Comparison of ENCODE assay signal across 8 cellular contexts in the genomic region with DNA sequence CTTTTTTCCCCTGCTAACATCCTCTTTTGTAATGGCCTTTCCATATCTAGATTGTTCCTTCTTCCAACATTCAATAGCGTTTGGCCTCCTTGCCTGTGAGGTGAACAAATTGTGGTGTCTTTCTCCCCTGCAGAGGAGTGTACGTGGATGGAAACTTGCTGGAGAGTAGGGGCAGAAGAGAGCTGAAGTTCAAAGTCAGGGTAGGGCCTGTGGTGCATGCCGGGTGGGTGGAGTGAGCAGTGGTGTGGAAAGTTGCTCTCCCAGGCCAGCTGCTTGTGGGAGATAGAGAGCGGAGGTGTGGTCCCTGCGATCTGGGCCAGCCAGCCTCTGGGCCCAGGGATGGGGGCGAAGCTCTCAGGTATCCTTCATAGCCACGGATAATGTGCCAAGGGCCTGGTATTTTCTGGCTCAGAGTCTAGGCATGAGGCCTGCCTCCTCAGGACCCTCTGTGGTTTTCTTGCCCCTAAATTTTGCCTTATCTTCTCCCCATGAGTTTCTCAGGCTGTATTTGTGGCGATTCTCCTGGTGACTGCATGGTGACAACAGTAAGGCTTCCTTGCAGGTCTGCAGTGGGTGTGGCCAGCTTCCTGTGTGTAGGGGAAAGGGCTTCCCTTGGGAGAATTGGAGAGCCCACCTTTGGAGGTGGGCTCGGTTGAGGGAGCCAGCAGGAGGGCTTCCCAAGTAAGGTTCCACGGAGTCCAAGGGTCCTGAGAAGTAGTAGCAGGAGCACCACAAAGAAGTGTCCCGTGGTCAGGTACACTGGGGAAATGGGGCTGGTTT. TPM values are rescaled to one million over a fixed set of nuclear protein-coding genes. Genes with fewer than 3 reads are reported as not detected.
A peak's percentile ranks its signal among the peaks of the same experiment; 100 is the strongest.
DNase-seq lines count a peak whose midpoint lies in the region; ATAC-seq and TF ChIP-seq lines count a peak whose summit lies in the region.

No MANE protein-coding gene starts in this region.

- peak overlapping the region; percentile 9 to 95 (median 69) for H3K27ac ChIP-seq in skin epidermis

- CTCF ChIA-PET in MCF 10A (lab: Yijun Ruan, JAX): no interaction called here

- peak; percentile 46 for DNase-seq in GM19238 (ENCODE audit: insufficient read length, low spot score)
- no peak for DNase-seq in effector CD8-positive, alpha-beta T cell (lab: John Stamatoyannopoulos, UW)
- DNase-seq in MCF 10A (ENCODE audit: unreplicated experiment): no peak
- DNase-seq in lower leg skin (ENCODE audit: low spot score in 2 of 2): no peak
- DNase-seq in effector CD4-positive, alpha-beta T cell: no peak

- peak overlapping the region; percentile 95 for H3K27ac Mint-ChIP-seq in activated T-helper 17 cell treated with anti-CD3 and anti-CD28 coated beads, Interleukin-2, amount 50 U/mL, for 72 hours
- no peak overlapping the region for H3K27ac Mint-ChIP-seq in MCF 10A (ENCODE audit: low read depth, unreplicated experiment)

- H3K9me3 Mint-ChIP-seq in activated T-helper 17 cell treated with anti-CD3 and anti-CD28 coated beads, Interleukin-2, amount 50 U/mL, for 72 hours: no peaks in the 10 kb centered on the region
- H3K9me3 Mint-ChIP-seq in MCF 10A (ENCODE audit: unreplicated experiment): no peaks in the 10 kb centered on the region

- H3K4me3 Mint-ChIP-seq in activated T-helper 17 cell treated with anti-CD3 and anti-CD28 coated beads, Interleukin-2, amount 50 U/mL, for 72 hours: peak overlapping the region; percentile 97
- H3K4me3 Mint-ChIP-seq in MCF 10A (ENCODE audit: unreplicated experiment): no peak overlapping the region

- H3K4me1 Mint-ChIP-seq in activated T-helper 17 cell treated with anti-CD3 and anti-CD28 coated beads, Interleukin-2, amount 50 U/mL, for 72 hours: peaks cover 79% of the 10 kb centered on the region
- peaks cover 25% of the 10 kb centered on the region for H3K4me1 Mint-ChIP-seq in MCF 10A (ENCODE audit: insufficient read depth, unreplicated experiment)

- peaks cover 100% of the 10 kb centered on the region for H3K36me3 Mint-ChIP-seq in activated T-helper 17 cell treated with anti-CD3 and anti-CD28 coated beads, Interleukin-2, amount 50 U/mL, for 72 hours (ENCODE audit: low read depth)
- H3K36me3 Mint-ChIP-seq in MCF 10A (ENCODE audit: insufficient read depth, unreplicated experiment): peaks cover 17% of the 10 kb centered on the region

- 78 to 82% methylated on average over 11 of the region's 11 CpGs for WGBS in lower leg skin, 2 donors

- TF ChIP-seq CTCF in MCF 10A (IDR thresholded peaks at IDR 0.05; ENCODE audit: unreplicated experiment): no peak
- no peak for TF ChIP-seq CTCF in lower leg skin (IDR thresholded peaks at IDR 0.05)

- POLR2A ChIA-PET in MCF 10A (lab: Yijun Ruan, JAX): no interaction called here

- BruUV-seq in MCF 10A (replicated peaks; lab: Mats Ljungman, UMichigan): no TSS peak

- intact Hi-C loops in MCF 10A (cut with micrococcal nuclease): no loop called here
- intact Hi-C loops in lower leg skin (cut with DNase I; ENCODE audit: low total_unique reads): no loop called here

- TF ChIP-seq POLR2A in lower leg skin (IDR thresholded peaks at IDR 0.05): no peak

- ATAC-seq in HG03378 (IDR thresholded peaks at IDR 0.05; ENCODE audit: unreplicated experiment): peak; percentile 36
- ATAC-seq in activated T-helper 17 cell treated with anti-CD3 and anti-CD28 coated beads, Interleukin-2, amount 50 U/mL, for 72 hours (replicated peaks): peak; percentile 33

- no peaks in the 10 kb centered on the region for H3K27me3 Mint-ChIP-seq in activated T-helper 17 cell treated with anti-CD3 and anti-CD28 coated beads, Interleukin-2, amount 50 U/mL, for 72 hours
- H3K27me3 Mint-ChIP-seq in MCF 10A (ENCODE audit: insufficient read depth, unreplicated experiment): no peaks in the 10 kb centered on the region

- H3K4me3 ChIP-seq in skin epidermis: no peak overlapping the region
- H3K4me3 ChIP-seq in lower leg skin (ENCODE audit: low read depth, poor library complexity, severe bottlenecking): no peak overlapping the region

RNA-seq across cellular contexts. Expression of gene RGCC, which starts 6.7 kb away (rescaled TPM):
- total RNA-seq in activated T-helper 17 cell treated with anti-CD3 and anti-CD28 coated beads, Interleukin-2, amount 50 U/mL, for 72 hours: 100 to 1,000 TPM in 1 of 2 donors, 10 to 100 TPM in 1; 57.0 to 163 TPM
- total RNA-seq in MCF 10A (2022): 2.9 and 3.7 TPM in 2 replicates
- total RNA-seq in lower leg skin: 100 to 1,000 TPM in 2 of 4 donors, 10 to 100 TPM in 2; 68.2 to 148 (median 98.6) TPM

Comparison
In these comparisons a context has a peak if more than half of its experiments do, and no peak if none do; other contexts are left out.
1. RNA of gene RGCC, which starts 6.7 kb away (total RNA-seq): 57.0 to 163 TPM in activated T-helper 17 cell treated with anti-CD3 and anti-CD28 coated beads, Interleukin-2, amount 50 U/mL, for 72 hours and 68.2 to 148 TPM in lower leg skin; 2.9 to 3.7 TPM in MCF 10A; every median in the first group is over 10 times any median in the second.